ENCODE assay signal across 2 cellular contexts in genomic region chr3:186598108-186598784, GRCh38.
TF ChIP-seq lines count a peak whose summit lies in the region.

No MANE protein-coding gene starts in this region.

TF ChIP-seq in Ishikawa, 13 proteins besides CTCF, POLR2A, EP300 and RAD21:
- TF ChIP-seq TAF1 (IDR thresholded peaks at IDR 0.05; ENCODE audit: low read depth), result no peak
- TF ChIP-seq NFIC (IDR thresholded peaks at IDR 0.05), result peak; percentile 31; the same call in 1 of the 2 replicates
- TF ChIP-seq CEBPB (IDR thresholded peaks at IDR 0.05), result peak; percentile 80
- TF ChIP-seq EGR1 (IDR thresholded peaks at IDR 0.05), result no peak
- no peak for TF ChIP-seq YY1 (IDR thresholded peaks at IDR 0.05; ENCODE audit: low read depth)
- no peak for TF ChIP-seq ZBTB7A (IDR thresholded peaks at IDR 0.05; ENCODE audit: low read depth)
- TF ChIP-seq TCF12 (IDR thresholded peaks at IDR 0.05; ENCODE audit: low read depth), result 0 out of 2 replicates have a peak, but pooled peaks have one; percentile 10
- no peak for TF ChIP-seq REST (IDR thresholded peaks at IDR 0.05; ENCODE audit: low read depth)
- TF ChIP-seq TEAD4 (IDR thresholded peaks at IDR 0.05), result peak; percentile 75
- no peak for TF ChIP-seq CREB1 (IDR thresholded peaks at IDR 0.05; ENCODE audit: low read depth)
- no peak for TF ChIP-seq FOXM1 (IDR thresholded peaks at IDR 0.05; ENCODE audit: borderline replicate concordance, low read depth)
- peak; percentile 67; the same call in 1 of the 2 replicates for TF ChIP-seq MAX (IDR thresholded peaks at IDR 0.05)
- TF ChIP-seq USF1 (IDR thresholded peaks at IDR 0.05), result peak; percentile 42; the same call in 1 of the 2 replicates
TF ChIP-seq in Ishikawa: peak in this region for 6.

TF ChIP-seq in H1, 55 proteins besides CTCF, POLR2A, EP300 and RAD21:
- TF ChIP-seq GTF2F1 (IDR thresholded peaks at IDR 0.05; ENCODE audit: borderline replicate concordance, low read depth, low read length) (no peak), ATF3 (IDR thresholded peaks at IDR 0.05; ENCODE audit: insufficient read depth, low read depth, low read length) (no peak), CEBPB (IDR thresholded peaks at IDR 0.05; ENCODE audit: low read depth, low read length) (no peak), SAP30 (IDR thresholded peaks at IDR 0.05; ENCODE audit: insufficient read depth, insufficient replicate concordance, low read length) (no peak), CHD7 (IDR thresholded peaks at IDR 0.05; ENCODE audit: insufficient replicate concordance, low read length) (no peak), RFX5 (IDR thresholded peaks at IDR 0.05; ENCODE audit: borderline replicate concordance, low read depth, low read length) (no peak), TAF7 (optimal IDR thresholded peaks at IDR 0.05; ENCODE audit: borderline replicate concordance, low read depth, low read length) (no peak), SIX5 (IDR thresholded peaks at IDR 0.05; ENCODE audit: low read depth, low read length) (no peak), TBP (IDR thresholded peaks at IDR 0.05; ENCODE audit: low read depth, low read length) (no peak), ATF2 (IDR thresholded peaks at IDR 0.05; ENCODE audit: low read length) (no peak), POU5F1 (IDR thresholded peaks at IDR 0.05; ENCODE audit: low read depth, low read length) (no peak), RXRA (IDR thresholded peaks at IDR 0.05; ENCODE audit: insufficient read depth, low read depth, low read length) (no peak)
